In the genomic region with DNA sequence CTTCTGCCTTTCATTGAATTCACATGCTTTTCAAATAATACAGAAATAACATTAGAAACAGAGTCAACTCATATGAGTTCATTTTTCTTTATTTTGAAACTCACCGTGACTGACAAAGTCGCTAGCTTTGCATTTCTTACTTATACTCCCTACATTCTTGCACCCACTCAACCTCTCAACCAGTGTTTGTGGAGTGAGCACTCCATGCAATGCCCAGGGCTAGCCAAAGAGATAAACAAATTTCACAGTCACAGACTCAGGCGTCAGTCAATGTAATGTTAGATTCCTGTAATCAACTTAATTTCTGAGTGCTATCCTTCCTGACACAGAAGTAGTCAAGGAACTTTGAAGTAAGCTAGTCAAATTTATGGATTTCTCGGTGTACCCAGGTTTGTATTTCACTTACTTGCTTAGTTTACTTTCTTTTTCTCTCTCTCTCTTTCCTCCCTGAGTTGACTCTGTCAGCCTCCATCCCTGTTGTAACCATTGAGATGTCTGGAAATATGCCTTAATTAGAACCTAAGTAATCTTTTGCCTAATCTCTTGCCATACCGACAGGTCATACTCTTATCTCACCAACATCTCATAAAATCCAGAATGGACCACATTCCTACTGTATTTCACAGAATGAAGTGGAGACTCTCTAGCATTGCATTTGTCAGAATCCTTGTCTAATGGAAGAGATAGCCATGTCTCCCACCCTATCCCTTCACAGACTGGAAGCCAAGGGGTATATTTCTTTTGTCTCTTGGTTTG, we compare ENCODE assay signal across 12 cellular contexts.
"Had no signal": no experiment of that assay in that cellular context is flagged by ENCODE, and none has a peak within 500 bp of the region (broad histone marks: within the 10 kb centered on the region; RNA-seq: fewer than 3 reads in every experiment).

No MANE protein-coding gene starts in this region.

- H3K9me3 ChIP-seq: ovary, uterus had no signal

- H3K4me3 ChIP-seq: coronary artery, ovary, uterus had no signal

- FAIRE-seq: islet of Langerhans had no signal

- H3K27ac ChIP-seq: ovary had no signal

- H3K27me3 ChIP-seq: ovary, uterus had no signal

- ATAC-seq: activated CD8-positive, alpha-beta T cell treated with anti-CD3 and anti-CD28 coated beads for 36 hours; esophagus mucosa; sciatic nerve had no signal

- DNase-seq: activated CD4-positive, alpha-beta T cell treated with anti-CD3 and anti-CD28 coated beads for 4 hours; activated CD8-positive, alpha-beta T cell treated with anti-CD3 and anti-CD28 coated beads for 36 hours; activated effector memory CD4-positive, alpha-beta T cell treated with anti-CD3 and anti-CD28 coated beads, Interleukin-2, amount 50 U/mL, for 16 hours; activated T-cell treated with anti-CD3 and anti-CD28 coated beads, Interleukin-2, amount 50 U/mL, for 48 hours; amniotic stem cell; central memory CD4-positive, alpha-beta T cell; ovary; uterus had no signal

- H3K36me3 ChIP-seq: ovary, uterus had no signal
